Comparison of ENCODE assay signal across 12 cellular contexts in the genomic region with DNA sequence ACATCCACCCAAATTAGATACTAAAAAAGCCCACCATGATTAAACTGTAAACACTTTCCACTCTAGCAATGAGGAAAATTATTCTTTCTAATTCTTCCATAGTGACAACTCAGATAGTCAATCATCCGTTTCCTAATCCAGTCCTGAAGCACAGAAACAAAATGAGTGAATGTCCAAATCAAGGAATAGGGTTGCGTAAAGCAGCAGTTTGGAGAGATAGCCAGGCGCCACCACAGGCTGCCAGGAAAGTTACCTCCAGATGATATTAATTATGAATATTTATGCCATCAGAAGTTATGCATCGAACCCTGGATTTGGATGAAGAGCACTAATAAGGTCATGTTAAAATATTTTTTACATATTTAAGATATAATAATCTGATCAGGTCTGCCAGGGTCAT.
DNase-seq lines count a peak whose midpoint lies in the region; ATAC-seq and TF ChIP-seq lines count a peak whose summit lies in the region.
"Had no signal": no experiment of that assay in that cellular context is flagged by ENCODE, and none has a peak within 500 bp of the region (broad histone marks: within the 10 kb centered on the region; RNA-seq: fewer than 3 reads in every experiment).

No MANE protein-coding gene starts in this region.

- H3K9me3 ChIP-seq in ascending aorta: no peaks in the 10 kb centered on the region
- H3K9me3 ChIP-seq: thyroid gland had no signal

- peak overlapping the region; percentile 96 for H3K27ac ChIP-seq in ascending aorta

- DNase-seq in AG10803 (ENCODE audit: low read depth): peak; percentile 80
- peak; percentile 65 for DNase-seq in HCEC 1CT
- DNase-seq in ascending aorta (ENCODE audit: low spot score in 2 of 2): no peak
- DNase-seq in naive B cell: no peak
- DNase-seq in SIG-M5 treated with dmso at 0.1 percent for 504 hours (lab: John Stamatoyannopoulos, UW; ENCODE audit: unreplicated experiment): no peak
- no peak for DNase-seq in 8988T
- no peak for DNase-seq in retina
- no peak for DNase-seq in stimulated activated CD4-positive, alpha-beta T cell treated with anti-CD3 and anti-CD28 coated beads, Interleukin-12 subunit alpha, Interleukin-12 subunit beta, amount 100 ng/mL, for 4 hours
- DNase-seq: glutamatergic neuron; NK-92 treated with Interleukin-12 subunit alpha and Interleukin-12 subunit beta, amount 100 ng/mL, for 24 hours; stimulated activated CD4-positive, alpha-beta T cell treated with anti-CD3 and anti-CD28 coated beads, Interleukin-1b, Interleukin-23, amount 100 ng/mL, for 48 hours; thyroid gland had no signal

- peaks cover 41 to 48% (median 45%) of the 10 kb centered on the region in 3 donors for H3K4me1 Mint-ChIP-seq in naive B cell

- no peak for ATAC-seq in naive B cell (ENCODE audit: low read depth in 2 of 2)

- H3K27me3 ChIP-seq in ascending aorta: no peaks in the 10 kb centered on the region
- H3K27me3 ChIP-seq: thyroid gland had no signal

- no peaks in the 10 kb centered on the region for H3K9me3 Mint-ChIP-seq in naive B cell

- peaks cover 9 to 27% of the 10 kb centered on the region in 2 donors for H3K4me1 ChIP-seq in ascending aorta

- no peaks in the 10 kb centered on the region for H3K27me3 Mint-ChIP-seq in naive B cell

- H3K36me3 Mint-ChIP-seq in naive B cell: peaks cover 9 to 13% of the 10 kb centered on the region in 2 donors

- peak overlapping the region in 4 of 6 donors; percentile 67 to 97 (median 96) for H3K27ac Mint-ChIP-seq in naive B cell

- H3K4me3 ChIP-seq in AG10803 (ENCODE audit: low read length) (no peak overlapping the region), ascending aorta (no peak overlapping the region)
- H3K4me3 ChIP-seq: thyroid gland had no signal

- TF ChIP-seq CTCF in AG10803 (conservative IDR thresholded peaks at IDR 0.05; ENCODE audit: low read length) (0 out of 2 replicates have a peak, but pooled peaks have one; percentile 4), ascending aorta (IDR thresholded peaks at IDR 0.05) (no peak)

- peak overlapping the region in 4 of 8 donors; percentile 1 to 99 (median 44) for H3K4me3 Mint-ChIP-seq in naive B cell

- no peaks in the 10 kb centered on the region for H3K36me3 ChIP-seq in ascending aorta
- H3K36me3 ChIP-seq: thyroid gland had no signal

- intact Hi-C loops in ascending aorta (cut with DNase I): loop anchor here (5.0 to 10.0 kb wide), 4 partner anchors 77 to 371 kb away; a partner anchor contains a TSS

Comparison
In these comparisons a context has a peak if more than half of its experiments do, and no peak if none do; other contexts are left out.
1. DNase-seq: peak in AG10803 (single experiment) and HCEC 1CT (single experiment); none in ascending aorta (0 of 2), naive B cell (single experiment), SIG-M5 treated with dmso at 0.1 percent for 504 hours (single experiment), 8988T (single experiment), retina (single experiment) and stimulated activated CD4-positive, alpha-beta T cell treated with anti-CD3 and anti-CD28 coated beads, Interleukin-12 subunit alpha, Interleukin-12 subunit beta, amount 100 ng/mL, for 4 hours (single experiment).